1 cellular context compared by ENCODE assay signal in genomic region chr10:97736902-97737769, GRCh38.
TF ChIP-seq lines count a peak whose summit lies in the region.

ZFYVE27 (plus strand) TSS chr10:97737128; CDS start chr10:97738478, 1,350 bp downstream.

TF ChIP-seq in HepG2, 621 proteins besides CTCF, POLR2A, EP300 and RAD21 (continued from another document and continues in another):
- TF ChIP-seq, protein P1, sequence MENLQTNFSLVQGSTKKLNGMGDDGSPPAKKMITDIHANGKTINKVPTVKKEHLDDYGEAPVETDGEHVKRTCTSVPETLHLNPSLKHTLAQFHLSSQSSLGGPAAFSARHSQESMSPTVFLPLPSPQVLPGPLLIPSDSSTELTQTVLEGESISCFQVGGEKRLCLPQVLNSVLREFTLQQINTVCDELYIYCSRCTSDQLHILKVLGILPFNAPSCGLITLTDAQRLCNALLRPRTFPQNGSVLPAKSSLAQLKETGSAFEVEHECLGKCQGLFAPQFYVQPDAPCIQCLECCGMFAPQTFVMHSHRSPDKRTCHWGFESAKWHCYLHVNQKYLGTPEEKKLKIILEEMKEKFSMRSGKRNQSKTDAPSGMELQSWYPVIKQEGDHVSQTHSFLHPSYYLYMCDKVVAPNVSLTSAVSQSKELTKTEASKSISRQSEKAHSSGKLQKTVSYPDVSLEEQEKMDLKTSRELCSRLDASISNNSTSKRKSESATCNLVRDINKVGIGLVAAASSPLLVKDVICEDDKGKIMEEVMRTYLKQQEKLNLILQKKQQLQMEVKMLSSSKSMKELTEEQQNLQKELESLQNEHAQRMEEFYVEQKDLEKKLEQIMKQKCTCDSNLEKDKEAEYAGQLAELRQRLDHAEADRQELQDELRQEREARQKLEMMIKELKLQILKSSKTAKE (CRISPR knock-in tag; IDR thresholded peaks at IDR 0.05; ENCODE audit: borderline replicate concordance): no peak
- TF ChIP-seq TCF7 (IDR thresholded peaks at IDR 0.05; ENCODE audit: low read depth) (no peak), IKZF5 (CRISPR knock-in tag; IDR thresholded peaks at IDR 0.05) (peak; percentile 80), FOXP4 (CRISPR knock-in tag; IDR thresholded peaks at IDR 0.05) (peak; percentile 33; the same call in 1 of the 2 replicates), AKNA (CRISPR knock-in tag; IDR thresholded peaks at IDR 0.05; ENCODE audit: borderline replicate concordance) (peak; percentile 96; the same call in 1 of the 2 replicates), ZNF484 (CRISPR knock-in tag; IDR thresholded peaks at IDR 0.05; ENCODE audit: borderline replicate concordance, low read depth) (peak; percentile 85; the same call in 1 of the 2 replicates), POGK (CRISPR knock-in tag; conservative IDR thresholded peaks at IDR 0.05) (peak; percentile 96; the same call in 1 of the 2 replicates), ZNF646 (CRISPR knock-in tag; IDR thresholded peaks at IDR 0.05) (no peak), SP2 (CRISPR knock-in tag; IDR thresholded peaks at IDR 0.05) (no peak; the same call in 1 of the 2 replicates), ZNF546 (CRISPR knock-in tag; conservative IDR thresholded peaks at IDR 0.05) (peak; percentile 99), FOXM1 (CRISPR knock-in tag; IDR thresholded peaks at IDR 0.05) (no peak), PHF20 (CRISPR knock-in tag; IDR thresholded peaks at IDR 0.05) (peak; percentile 74), ZNF292 (CRISPR knock-in tag; IDR thresholded peaks at IDR 0.05; ENCODE audit: borderline replicate concordance, low read depth) (peak; percentile 48; the same call in 1 of the 2 replicates), HNF4G (IDR thresholded peaks at IDR 0.05; ENCODE audit: borderline replicate concordance, low read depth, low read length) (peak; percentile 68), HNF4G (CRISPR knock-in tag; IDR thresholded peaks at IDR 0.05; ENCODE audit: borderline replicate concordance, low read depth) (peak; percentile 52), NFKBIZ (CRISPR knock-in tag; IDR thresholded peaks at IDR 0.05) (peak; percentile 62; the same call in 1 of the 2 replicates), TMF1 (CRISPR knock-in tag; IDR thresholded peaks at IDR 0.05; ENCODE audit: low read depth) (peak; percentile 100), IRF2 (CRISPR knock-in tag; IDR thresholded peaks at IDR 0.05) (0 out of 2 replicates have a peak, but pooled peaks have one; percentile 68), ISL2 (CRISPR knock-in tag; IDR thresholded peaks at IDR 0.05) (peak; percentile 42; the same call in 1 of the 2 replicates), MXI1 (IDR thresholded peaks at IDR 0.05; ENCODE audit: borderline replicate concordance, low read depth, low read length) (peak; percentile 44; the same call in 1 of the 3 replicates), SOX13 (IDR thresholded peaks at IDR 0.05) (no peak; the same call in 1 of the 2 replicates), SOX13 (CRISPR knock-in tag; conservative IDR thresholded peaks at IDR 0.05 in 1 of 2, IDR thresholded peaks at IDR 0.05 in 1 of 2) (peak in 1 of 2 experiments; percentile 42; a peak in 1 of 4 replicates), ZBTB37 (CRISPR knock-in tag; IDR thresholded peaks at IDR 0.05) (peak; percentile 74; the same call in 1 of the 2 replicates), TSC22D2 (CRISPR knock-in tag; IDR thresholded peaks at IDR 0.05; ENCODE audit: borderline replicate concordance) (0 out of 2 replicates have a peak, but pooled peaks have one; percentile 55), KLF13 (CRISPR knock-in tag; IDR thresholded peaks at IDR 0.05) (peak; percentile 78; the same call in 1 of the 2 replicates), TRAFD1 (CRISPR knock-in tag; IDR thresholded peaks at IDR 0.05; ENCODE audit: borderline replicate concordance) (no peak; the same call in 1 of the 2 replicates), NFE2 (CRISPR knock-in tag; IDR thresholded peaks at IDR 0.05) (no peak), ZNF230 (CRISPR knock-in tag; IDR thresholded peaks at IDR 0.05) (peak; percentile 97), KDM3A (CRISPR knock-in tag; IDR thresholded peaks at IDR 0.05; ENCODE audit: low read depth) (peak; percentile 93), ZNF263 (CRISPR knock-in tag; IDR thresholded peaks at IDR 0.05) (peak; percentile 85), JDP2 (CRISPR knock-in tag; IDR thresholded peaks at IDR 0.05; ENCODE audit: borderline replicate concordance) (peak; percentile 83)
- TF ChIP-seq, protein P2, sequence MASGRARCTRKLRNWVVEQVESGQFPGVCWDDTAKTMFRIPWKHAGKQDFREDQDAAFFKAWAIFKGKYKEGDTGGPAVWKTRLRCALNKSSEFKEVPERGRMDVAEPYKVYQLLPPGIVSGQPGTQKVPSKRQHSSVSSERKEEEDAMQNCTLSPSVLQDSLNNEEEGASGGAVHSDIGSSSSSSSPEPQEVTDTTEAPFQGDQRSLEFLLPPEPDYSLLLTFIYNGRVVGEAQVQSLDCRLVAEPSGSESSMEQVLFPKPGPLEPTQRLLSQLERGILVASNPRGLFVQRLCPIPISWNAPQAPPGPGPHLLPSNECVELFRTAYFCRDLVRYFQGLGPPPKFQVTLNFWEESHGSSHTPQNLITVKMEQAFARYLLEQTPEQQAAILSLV (CRISPR knock-in tag; IDR thresholded peaks at IDR 0.05; ENCODE audit: borderline replicate concordance): peak; percentile 95
